21 cellular contexts compared by ENCODE assay signal in genomic region chr18:3388323-3388722, GRCh38.
"Had no signal": no experiment of that assay in that cellular context is flagged by ENCODE, and none has a peak within 500 bp of the region (broad histone marks: within the 10 kb centered on the region; RNA-seq: fewer than 3 reads in every experiment).

No MANE protein-coding gene starts in this region.

- H3K9me3 ChIP-seq: colonic mucosa had no signal

- H3K4me1 Mint-ChIP-seq: naive thymus-derived CD4-positive, alpha-beta T cell had no signal

- H3K4me3 Mint-ChIP-seq: dendritic cell treated with granulocyte-macrophage colony-stimulating factor and Interleukin-4, amounts not matched to agents 40 ng/mL and 50 ng/mL, for 4 days; effector memory CD8-positive, alpha-beta T cell; endodermal cell; memory B cell; naive thymus-derived CD4-positive, alpha-beta T cell had no signal

- H3K27me3 ChIP-seq: colonic mucosa, esophagus muscularis mucosa, foreskin keratinocyte, gastroesophageal sphincter, heart right ventricle, left lung had no signal

- H3K9me3 Mint-ChIP-seq: effector memory CD8-positive, alpha-beta T cell had no signal

- DNase-seq: colonic mucosa; cortex of kidney; effector CD8-positive, alpha-beta T cell; effector memory CD8-positive, alpha-beta T cell; endodermal cell; glutamatergic neuron; head of caudate nucleus; heart right ventricle; hippocampal formation; left cardiac atrium; left lung; left ventricle myocardium superior; lower lobe of right lung; mesendoderm; midbrain; naive thymus-derived CD4-positive, alpha-beta T cell had no signal

- ATAC-seq: effector memory CD8-positive, alpha-beta T cell; gastroesophageal sphincter; heart right ventricle; left cardiac atrium; left lung; left ventricle myocardium superior; lower lobe of right lung; naive thymus-derived CD4-positive, alpha-beta T cell had no signal

- H3K36me3 Mint-ChIP-seq: memory B cell; naive thymus-derived CD4-positive, alpha-beta T cell had no signal

- H3K27me3 Mint-ChIP-seq: dendritic cell treated with granulocyte-macrophage colony-stimulating factor and Interleukin-4, amounts not matched to agents 40 ng/mL and 50 ng/mL, for 4 days; effector memory CD8-positive, alpha-beta T cell; memory B cell had no signal

- H3K36me3 ChIP-seq: colonic mucosa, esophagus muscularis mucosa, gastroesophageal sphincter, heart right ventricle, left lung, lower lobe of right lung had no signal

- H3K27ac Mint-ChIP-seq: dendritic cell treated with granulocyte-macrophage colony-stimulating factor and Interleukin-4, amounts not matched to agents 40 ng/mL and 50 ng/mL, for 4 days; effector memory CD8-positive, alpha-beta T cell; endodermal cell; memory B cell; naive thymus-derived CD4-positive, alpha-beta T cell had no signal

- H3K4me1 ChIP-seq: colonic mucosa, esophagus muscularis mucosa, gastroesophageal sphincter, heart right ventricle, left lung, lower lobe of right lung had no signal

- H3K4me3 ChIP-seq: colonic mucosa, esophagus muscularis mucosa, gastroesophageal sphincter, heart right ventricle, left lung, lower lobe of right lung had no signal

- H3K27ac ChIP-seq: colonic mucosa, esophagus muscularis mucosa, foreskin keratinocyte, gastroesophageal sphincter, heart right ventricle, left lung, lower lobe of right lung had no signal
